In genomic region chr22:37062657-37063381, GRCh38 we compare ENCODE assay signal across 22 cellular contexts. TPM values are rescaled to one million over a fixed set of nuclear protein-coding genes. Genes with fewer than 3 reads are reported as not detected.
"Had no signal": no experiment of that assay in that cellular context is flagged by ENCODE, and none has a peak within 500 bp of the region (broad histone marks: within the 10 kb centered on the region; RNA-seq: fewer than 3 reads in every experiment).

No MANE protein-coding gene starts in this region.

- H3K27ac ChIP-seq: epithelial cell of prostate, gastroesophageal sphincter, hepatocyte, right lobe of liver, thoracic aorta, WERI-Rb-1 had no signal

- ATAC-seq: activated CD8-positive, alpha-beta T cell treated with anti-CD3 and anti-CD28 coated beads, Interleukin-2, amount 10 ng/mL, durations not matched to agents 7 days and 5 days; gastroesophageal sphincter; left cardiac atrium; natural killer cell had no signal

- H3K9me3 Mint-ChIP-seq: activated naive CD4-positive, alpha-beta T cell treated with anti-CD3 and anti-CD28 coated beads, Interleukin-2, amount 10 ng/mL, durations not matched to agents 7 days and 5 days; activated T-helper 2 cell treated with anti-CD3 and anti-CD28 coated beads, Interferon-gamma antibody, Interleukin-2, Interleukin-4, amounts not matched to agents 10 μg/mL and 5 μg/mL and 100 μg/mL, durations not matched to agents 14 hours and 24 hours and 36 hours; immature natural killer cell; natural killer cell had no signal

- DNase-seq: activated CD4-positive, alpha-beta T cell treated with anti-CD3 and anti-CD28 coated beads for 4 hours; activated CD8-positive, alpha-beta T cell treated with anti-CD3 and anti-CD28 coated beads, Interleukin-2, amount 10 ng/mL, durations not matched to agents 7 days and 5 days; activated naive CD4-positive, alpha-beta T cell treated with anti-CD3 and anti-CD28 coated beads, Interleukin-2, amount 10 ng/mL, durations not matched to agents 7 days and 5 days; effector memory CD4-positive, alpha-beta T cell; immature natural killer cell; left cardiac atrium; natural killer cell; occipital lobe; stimulated activated CD4-positive, alpha-beta T cell treated with anti-CD3 and anti-CD28 coated beads, Interleukin-1b, Interleukin-23, amount 100 ng/mL, for 48 hours; stimulated activated naive CD4-positive, alpha-beta T cell treated with Interleukin-2 at 50 U/mL for 16 hours; T-helper 1 cell; WERI-Rb-1 had no signal

- H3K4me3 Mint-ChIP-seq: activated CD8-positive, alpha-beta T cell treated with anti-CD3 and anti-CD28 coated beads, Interleukin-2, amount 10 ng/mL, durations not matched to agents 7 days and 5 days; activated naive CD4-positive, alpha-beta T cell treated with anti-CD3 and anti-CD28 coated beads, Interleukin-2, amount 10 ng/mL, durations not matched to agents 7 days and 5 days; immature natural killer cell; natural killer cell had no signal

- H3K4me2 ChIP-seq: hepatocyte had no signal

- H3K9me3 ChIP-seq: gastroesophageal sphincter, mucosa of descending colon, right lobe of liver, thoracic aorta had no signal

- H3K79me2 ChIP-seq: hepatocyte had no signal

- H3K4me1 Mint-ChIP-seq: immature natural killer cell, natural killer cell had no signal

- H3K36me3 ChIP-seq: right lobe of liver had no signal

- H3K36me3 Mint-ChIP-seq: activated naive CD4-positive, alpha-beta T cell treated with anti-CD3 and anti-CD28 coated beads, Interleukin-2, amount 10 ng/mL, durations not matched to agents 7 days and 5 days; natural killer cell had no signal

- H3K4me3 ChIP-seq: gastroesophageal sphincter, hepatocyte, mucosa of descending colon, right lobe of liver, thoracic aorta had no signal

- H3K4me1 ChIP-seq: gastroesophageal sphincter, right lobe of liver had no signal

- H2AFZ ChIP-seq: hepatocyte had no signal

- H3K27ac Mint-ChIP-seq: activated CD8-positive, alpha-beta T cell treated with anti-CD3 and anti-CD28 coated beads, Interleukin-2, amount 10 ng/mL, durations not matched to agents 7 days and 5 days; activated naive CD4-positive, alpha-beta T cell treated with anti-CD3 and anti-CD28 coated beads, Interleukin-2, amount 10 ng/mL, durations not matched to agents 7 days and 5 days; activated T-helper 2 cell treated with anti-CD3 and anti-CD28 coated beads, Interferon-gamma antibody, Interleukin-2, Interleukin-4, amounts not matched to agents 10 μg/mL and 5 μg/mL and 100 μg/mL, durations not matched to agents 14 hours and 24 hours and 36 hours; immature natural killer cell; natural killer cell; progenitor cell of endocrine pancreas had no signal

- H3K27me3 ChIP-seq: right lobe of liver had no signal

RNA-seq across cellular contexts. Expression of gene TMPRSS6, which starts 46.7 kb away (rescaled TPM):
- total RNA-seq: gastroesophageal sphincter, left cardiac atrium, lung microvascular endothelial cell, occipital lobe, thoracic aorta, urinary bladder had no signal
